33 cellular contexts compared by ENCODE assay signal in the genomic region with DNA sequence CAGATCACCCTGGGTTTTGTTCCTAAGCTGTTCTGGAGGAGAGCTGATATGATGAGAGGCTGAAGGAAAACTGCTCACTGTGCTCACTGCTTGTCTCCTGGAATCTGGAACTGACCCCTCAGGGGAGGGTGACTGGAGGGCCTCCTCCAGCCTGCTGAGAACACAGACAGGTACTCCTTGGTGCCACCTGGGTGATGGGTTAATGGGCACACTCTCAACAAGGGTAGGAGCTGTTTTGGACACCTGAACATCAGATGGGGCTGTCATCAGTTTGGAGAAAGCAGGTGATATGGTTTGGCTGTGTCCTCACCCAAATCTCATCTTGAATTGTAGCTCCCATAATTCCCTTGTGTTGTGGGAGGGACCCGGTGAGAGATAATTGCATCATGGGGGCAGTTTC. TPM values are rescaled to one million over a fixed set of nuclear protein-coding genes. Genes with fewer than 3 reads are reported as not detected.
"Had no signal": no experiment of that assay in that cellular context is flagged by ENCODE, and none has a peak within 500 bp of the region (broad histone marks: within the 10 kb centered on the region; RNA-seq: fewer than 3 reads in every experiment).

No MANE protein-coding gene starts in this region.

- H3K36me3 ChIP-seq: adrenal gland, breast epithelium, cardiac muscle cell, colonic mucosa, gastroesophageal sphincter, heart right ventricle had no signal

- H3K4me1 ChIP-seq: adrenal gland, breast epithelium, colonic mucosa had no signal

- H3K9me3 ChIP-seq: adrenal gland, breast epithelium, colonic mucosa, gastroesophageal sphincter, heart right ventricle had no signal

- H3K27me3 ChIP-seq: cardiac muscle cell had no signal

- H3K27ac ChIP-seq: adrenal gland, breast epithelium, cardiac muscle cell, colonic mucosa, dorsolateral prefrontal cortex, gastroesophageal sphincter, heart right ventricle had no signal

- H3K4me3 Mint-ChIP-seq: activated CD4-positive, alpha-beta memory T cell treated with anti-CD3 and anti-CD28 coated beads for 36 hours; activated CD4-positive, alpha-beta T cell treated with anti-CD3 and anti-CD28 coated beads for 36 hours; activated CD4-positive, alpha-beta T cell treated with anti-CD3 and anti-CD28 coated beads, Interleukin-2, amount 10 ng/mL, durations not matched to agents 24 days and 14 days; activated naive CD4-positive, alpha-beta T cell treated with anti-CD3 and anti-CD28 coated beads for 36 hours; activated naive CD4-positive, alpha-beta T cell treated with anti-CD3 and anti-CD28 coated beads, Interleukin-2, amount 50 U/mL, for 24 hours; activated naive CD8-positive, alpha-beta T cell treated with anti-CD3 and anti-CD28 coated beads for 36 hours; activated naive CD8-positive, alpha-beta T cell treated with anti-CD3 and anti-CD28 coated beads, Interleukin-2, amount 50 U/mL, for 24 hours; activated T-cell treated with anti-CD3 and anti-CD28 coated beads, Interleukin-2, amount 50 U/mL, for 4 hours; activated T-helper 17 cell treated with anti-CD3 and anti-CD28 coated beads, Interleukin-2, amount 50 U/mL, for 72 hours; brain; dendritic cell treated with granulocyte-macrophage colony-stimulating factor and Interleukin-4, amounts not matched to agents 40 ng/mL and 50 ng/mL, for 4 days; endodermal cell had no signal

- H3K27ac Mint-ChIP-seq: activated CD4-positive, alpha-beta memory T cell treated with anti-CD3 and anti-CD28 coated beads for 36 hours; activated CD4-positive, alpha-beta T cell treated with anti-CD3 and anti-CD28 coated beads for 36 hours; activated CD4-positive, alpha-beta T cell treated with anti-CD3 and anti-CD28 coated beads, Interleukin-2, amount 10 ng/mL, durations not matched to agents 24 days and 14 days; activated naive CD4-positive, alpha-beta T cell treated with anti-CD3 and anti-CD28 coated beads for 36 hours; activated naive CD8-positive, alpha-beta T cell treated with anti-CD3 and anti-CD28 coated beads for 36 hours; activated naive CD8-positive, alpha-beta T cell treated with anti-CD3 and anti-CD28 coated beads, Interleukin-2, amount 50 U/mL, for 24 hours; activated T-helper 17 cell treated with anti-CD3 and anti-CD28 coated beads, Interleukin-2, amount 50 U/mL, for 72 hours; brain; dendritic cell treated with granulocyte-macrophage colony-stimulating factor and Interleukin-4, amounts not matched to agents 40 ng/mL and 50 ng/mL, for 4 days; endodermal cell had no signal

- ATAC-seq: esophagus mucosa, gastroesophageal sphincter, heart right ventricle had no signal

- H3K4me3 ChIP-seq: adrenal gland, breast epithelium, cardiac muscle cell, colonic mucosa, dorsolateral prefrontal cortex, gastroesophageal sphincter, heart right ventricle had no signal

- H3K9me3 Mint-ChIP-seq: activated CD4-positive, alpha-beta memory T cell treated with anti-CD3 and anti-CD28 coated beads for 36 hours; activated CD4-positive, alpha-beta T cell treated with anti-CD3 and anti-CD28 coated beads, Interleukin-2, amount 10 ng/mL, durations not matched to agents 24 days and 14 days; activated naive CD4-positive, alpha-beta T cell treated with anti-CD3 and anti-CD28 coated beads, Interleukin-2, amount 50 U/mL, for 24 hours; activated naive CD8-positive, alpha-beta T cell treated with anti-CD3 and anti-CD28 coated beads, Interleukin-2, amount 50 U/mL, for 24 hours; activated T-cell treated with anti-CD3 and anti-CD28 coated beads, Interleukin-2, amount 50 U/mL, for 4 hours; activated T-helper 17 cell treated with anti-CD3 and anti-CD28 coated beads, Interleukin-2, amount 50 U/mL, for 72 hours; dendritic cell treated with granulocyte-macrophage colony-stimulating factor and Interleukin-4, amounts not matched to agents 40 ng/mL and 50 ng/mL, for 4 days; endodermal cell had no signal

- H3K36me3 Mint-ChIP-seq: activated CD4-positive, alpha-beta memory T cell treated with anti-CD3 and anti-CD28 coated beads for 36 hours; activated naive CD4-positive, alpha-beta T cell treated with anti-CD3 and anti-CD28 coated beads, Interleukin-2, amount 50 U/mL, for 24 hours; brain had no signal

- DNase-seq: activated CD4-positive, alpha-beta memory T cell treated with anti-CD3 and anti-CD28 coated beads for 36 hours; activated CD4-positive, alpha-beta T cell treated with anti-CD3 and anti-CD28 coated beads for 36 hours; activated CD4-positive, alpha-beta T cell treated with anti-CD3 and anti-CD28 coated beads, Interleukin-2, amount 10 ng/mL, durations not matched to agents 24 days and 14 days; activated CD4-positive, CD25-positive, alpha-beta regulatory T cell; activated CD4-positive, CD25-positive, alpha-beta regulatory T cell treated with anti-CD3 and anti-CD28 coated beads, Interleukin-2, amount 50 U/mL, for 72 hours; activated CD8-positive, alpha-beta memory T cell treated with anti-CD3 and anti-CD28 coated beads for 24 hours; activated effector memory CD4-positive, alpha-beta T cell treated with Interleukin-2 at 50 U/mL for 16 hours; activated naive CD8-positive, alpha-beta T cell treated with anti-CD3 and anti-CD28 coated beads, Interleukin-2, amount 50 U/mL, for 24 hours; activated T-cell treated with anti-CD3 and anti-CD28 coated beads, Interleukin-2, amount 50 U/mL, for 4 hours; adrenal gland; aorta; central memory CD4-positive, alpha-beta T cell; cerebellar nuclear complex; colonic mucosa; dorsolateral prefrontal cortex; effector memory CD4-positive, alpha-beta T cell; foreskin melanocyte; heart right ventricle; T-helper 2 cell had no signal

- H3K4me1 Mint-ChIP-seq: activated CD4-positive, alpha-beta T cell treated with anti-CD3 and anti-CD28 coated beads, Interleukin-2, amount 10 ng/mL, durations not matched to agents 24 days and 14 days had no signal

RNA-seq across cellular contexts. Expression of a gene that starts 58.1 kb away (rescaled TPM):
- total RNA-seq: activated CD4-positive, alpha-beta memory T cell treated with anti-CD3 and anti-CD28 coated beads for 36 hours; activated CD4-positive, alpha-beta T cell treated with anti-CD3 and anti-CD28 coated beads for 36 hours; activated CD4-positive, alpha-beta T cell treated with anti-CD3 and anti-CD28 coated beads, Interleukin-2, amount 10 ng/mL, durations not matched to agents 24 days and 14 days; activated naive CD4-positive, alpha-beta T cell treated with anti-CD3 and anti-CD28 coated beads for 36 hours; activated naive CD8-positive, alpha-beta T cell treated with anti-CD3 and anti-CD28 coated beads for 36 hours; activated T-cell treated with anti-CD3 and anti-CD28 coated beads, Interleukin-2, amount 50 U/mL, for 4 hours; activated T-helper 17 cell treated with anti-CD3 and anti-CD28 coated beads, Interleukin-2, amount 50 U/mL, for 72 hours; esophagus mucosa; fibroblast of lung; fibroblast of villous mesenchyme; T-helper 1 cell treated with Interleukin-12 subunit alpha and Interleukin-12 subunit beta and Interleukin-4 antibody, amounts not matched to agents 30 ng/mL and 1 ng/mL, for 36 hours had no signal
